18 cellular contexts compared by ENCODE assay signal in the genomic region with DNA sequence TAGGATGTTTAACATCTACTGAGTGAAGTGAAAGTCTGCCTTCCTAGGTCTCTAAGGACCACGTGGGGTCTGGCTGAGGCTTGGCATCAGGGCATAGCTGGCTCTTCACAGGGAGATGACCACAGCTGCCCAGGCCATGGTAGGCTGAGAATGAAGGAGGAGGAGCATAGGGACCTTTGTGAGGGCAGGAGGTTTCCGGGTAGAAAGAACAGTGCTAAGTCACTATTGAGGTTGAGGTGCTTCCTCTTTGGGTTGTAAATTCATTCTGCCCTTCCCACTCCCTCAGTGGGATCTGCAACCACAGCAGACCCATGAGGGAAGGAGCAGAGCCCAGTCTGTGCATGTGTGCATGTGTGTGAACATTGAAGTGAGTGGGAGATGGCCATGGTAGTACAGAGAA.
A peak's percentile ranks its signal among the peaks of the same experiment; 100 is the strongest.
DNase-seq lines count a peak whose midpoint lies in the region; ATAC-seq, FAIRE-seq and TF ChIP-seq lines count a peak whose summit lies in the region.
"Had no signal": no experiment of that assay in that cellular context is flagged by ENCODE, and none has a peak within 500 bp of the region (broad histone marks: within the 10 kb centered on the region; RNA-seq: fewer than 3 reads in every experiment).

No MANE protein-coding gene starts in this region.

- WGBS in GM12878 (ENCODE audit: insufficient coverage, insufficient replicate concordance, low lambda C conversion rate, missing lambda C conversion rate): 0% methylated on average over 2 of the region's 2 CpGs

- TF ChIP-seq EP300 in GM12878 (IDR thresholded peaks at IDR 0.05; ENCODE audit: borderline replicate concordance in 1 of 2, control insufficient read depth in 1 of 2, low read depth in 2 of 2, low read length in 2 of 2): no peak

- TF ChIP-seq RAD21 in GM12878 (IDR thresholded peaks at IDR 0.05; ENCODE audit: insufficient read depth, low read depth, low read length): no peak

- no peaks in the 10 kb centered on the region for H3K9me3 ChIP-seq in GM12878 (replicated peaks; ENCODE audit: control insufficient read depth, insufficient read depth, low read length)
- H3K9me3 ChIP-seq: ascending aorta, uterus had no signal

- no peak overlapping the region for H3K4me2 ChIP-seq in GM12878 (ENCODE audit: control insufficient read depth, insufficient read depth)

- H3K4me1 Mint-ChIP-seq in activated T-cell treated with anti-CD3 and anti-CD28 coated beads, Interleukin-2, amount 50 U/mL, for 4 hours (ENCODE audit: low read depth): peaks cover 94% of the 10 kb centered on the region
- H3K4me1 Mint-ChIP-seq in stimulated activated effector memory CD8-positive, alpha-beta T cell treated with anti-CD3 and anti-CD28 coated beads, Interleukin-12 subunit alpha, Interleukin-12 subunit beta, amount 100 ng/mL, for 72 hours: peaks cover 87% of the 10 kb centered on the region
- H3K4me1 Mint-ChIP-seq: activated B cell treated with CpG ODN at 0.5 μM for 24 hours had no signal

- BruUV-seq in GM12878 (replicated peaks; lab: Mats Ljungman, UMichigan): no TSS peak

- POLR2A ChIA-PET in GM12878 (lab: Charles Lee): no interaction called here

- DNase-seq in activated T-cell treated with anti-CD3 and anti-CD28 coated beads, Interleukin-2, amount 50 U/mL, for 4 hours: no peak
- no peak for DNase-seq in activated T-cell treated with anti-CD3 and anti-CD28 coated beads, Interleukin-2, amount 50 U/mL, for 48 hours
- DNase-seq in NB4 (ENCODE audit: low read depth): peak; percentile 4
- DNase-seq in GM12878 (ENCODE audit: low read depth, low spot score): no peak
- no peak for DNase-seq in stimulated activated effector memory CD8-positive, alpha-beta T cell treated with anti-CD3 and anti-CD28 coated beads, Interleukin-12 subunit alpha, Interleukin-12 subunit beta, amount 100 ng/mL, for 72 hours (ENCODE audit: low spot score in 2 of 2)
- no peak for DNase-seq in NCI-H2081 treated with DMSO at 0.1 percent for 48 hours (lab: John Stamatoyannopoulos, UW)
- no peak for DNase-seq in NOMO-1 treated with DMSO at 0.1 percent for 48 hours (lab: John Stamatoyannopoulos, UW; ENCODE audit: unreplicated experiment)
- DNase-seq: ACHN, activated B cell treated with CpG ODN at 0.5 μM for 24 hours, foreskin fibroblast, kidney glomerular epithelial cell, NCI-H2029 treated with DMSO at 0.1 percent for 48 hours, NCI-H510A, SIG-M5, uterus had no signal

- TF ChIP-seq POLR2A in NB4 (IDR thresholded peaks at IDR 0.05; ENCODE audit: extremely low read depth, insufficient read length): no peak
- no peak for TF ChIP-seq POLR2A in GM12878 (IDR thresholded peaks at IDR 0.05; ENCODE audit: low read depth, low read length)

- peaks cover 7% of the 10 kb centered on the region for H3K4me1 ChIP-seq in GM12878 (ENCODE audit: control insufficient read depth, insufficient read depth, low read length)
- H3K4me1 ChIP-seq: ascending aorta, uterus had no signal

- in situ Hi-C loops in GM12878 (cut with MboI): loop anchor here (10.0 kb wide), 1 partner anchor 1558 kb away; no protein-coding TSS in a partner anchor

- ATAC-seq in activated T-cell treated with anti-CD3 and anti-CD28 coated beads, Interleukin-2, amount 50 U/mL, for 4 hours: peak in 1 of 2 donors; percentile 6
- ATAC-seq in GM12878 (peak; percentile 35; the same call in 2 of the 3 replicates), GM21381 (IDR thresholded peaks at IDR 0.05; ENCODE audit: unreplicated experiment) (no peak)
- peak; percentile 38 for ATAC-seq in stimulated activated effector memory CD8-positive, alpha-beta T cell treated with anti-CD3 and anti-CD28 coated beads, Interleukin-12 subunit alpha, Interleukin-12 subunit beta, amount 100 ng/mL, for 72 hours

- no peaks in the 10 kb centered on the region for H3K79me2 ChIP-seq in GM12878 (ENCODE audit: control insufficient read depth, insufficient read depth, low read length)

- H3K9ac ChIP-seq in GM12878 (ENCODE audit: control insufficient read depth, insufficient read depth, low read length): no peak overlapping the region

- peaks cover 6% of the 10 kb centered on the region for H3K9me3 Mint-ChIP-seq in activated T-cell treated with anti-CD3 and anti-CD28 coated beads, Interleukin-2, amount 50 U/mL, for 4 hours
- H3K9me3 Mint-ChIP-seq in stimulated activated effector memory CD8-positive, alpha-beta T cell treated with anti-CD3 and anti-CD28 coated beads, Interleukin-12 subunit alpha, Interleukin-12 subunit beta, amount 100 ng/mL, for 72 hours: peaks cover 5% of the 10 kb centered on the region
- H3K9me3 Mint-ChIP-seq: activated B cell treated with CpG ODN at 0.5 μM for 24 hours had no signal

- H3K36me3 Mint-ChIP-seq in activated T-cell treated with anti-CD3 and anti-CD28 coated beads, Interleukin-2, amount 50 U/mL, for 4 hours (ENCODE audit: insufficient read depth): peaks cover 1% of the 10 kb centered on the region
- no peaks in the 10 kb centered on the region for H3K36me3 Mint-ChIP-seq in stimulated activated effector memory CD8-positive, alpha-beta T cell treated with anti-CD3 and anti-CD28 coated beads, Interleukin-12 subunit alpha, Interleukin-12 subunit beta, amount 100 ng/mL, for 72 hours

- H3K27me3 Mint-ChIP-seq in activated T-cell treated with anti-CD3 and anti-CD28 coated beads, Interleukin-2, amount 50 U/mL, for 4 hours (ENCODE audit: low read depth): no peaks in the 10 kb centered on the region
- H3K27me3 Mint-ChIP-seq: activated B cell treated with CpG ODN at 0.5 μM for 24 hours had no signal

- H3K4me3 ChIP-seq in NB4 (ENCODE audit: low read depth, low read length): no peak overlapping the region
- no peak overlapping the region for H3K4me3 ChIP-seq in GM12878
- H3K4me3 ChIP-seq: ascending aorta, uterus had no signal

- CTCF ChIA-PET in GM12878 (lab: Yijun Ruan, JAX): interaction anchor here (2.8 to 2.9 kb wide), 2 partner anchors 18 to 431 kb away, joined by 10 to 11 read pairs; no protein-coding TSS in a partner anchor

- SMC1A ChIA-PET in GM12878 (lab: Charles Lee; ENCODE audit: uncharacterized antibody, unreplicated experiment): interaction anchor here (1.1 to 2.5 kb wide), 4 partner anchors 9 to 520 kb away, joined by 3 to 9 read pairs (median 4); no protein-coding TSS in a partner anchor

- intact Hi-C loops in GM12878 (cut with micrococcal nuclease; ENCODE audit: unreplicated experiment): loop anchor here (5.0 to 10.0 kb wide), 3 partner anchors 70 to 292 kb away; no protein-coding TSS in a partner anchor

- no peak overlapping the region for H3K27ac ChIP-seq in GM12878 (ENCODE audit: control insufficient read depth, insufficient read depth)
- H3K27ac ChIP-seq: ascending aorta, uterus had no signal

- no peak for TF ChIP-seq CTCF in NB4 (IDR thresholded peaks at IDR 0.05; ENCODE audit: low read depth, low read length)
- no peak for TF ChIP-seq CTCF in GM12878 (IDR thresholded peaks at IDR 0.05 in 2 of 3, conservative IDR thresholded peaks at IDR 0.05 in 1 of 3; ENCODE audit: control insufficient read depth in 2 of 3, extremely low read depth in 1 of 3, insufficient read depth in 1 of 3, low read depth in 3 of 3, low read length in 3 of 3)

- no peaks in the 10 kb centered on the region for H3K36me3 ChIP-seq in GM12878 (ENCODE audit: control insufficient read depth in 2 of 2, insufficient read depth in 2 of 2, low read length in 1 of 2)
- H3K36me3 ChIP-seq: ascending aorta, uterus had no signal

- peak overlapping the region; percentile 65 for H3K27ac Mint-ChIP-seq in stimulated activated effector memory CD8-positive, alpha-beta T cell treated with anti-CD3 and anti-CD28 coated beads, Interleukin-12 subunit alpha, Interleukin-12 subunit beta, amount 100 ng/mL, for 72 hours
- H3K27ac Mint-ChIP-seq: activated B cell treated with CpG ODN at 0.5 μM for 24 hours had no signal

- FAIRE-seq in GM12878 (lab: Jason Lieb, UNC): no peak
- FAIRE-seq: endometrium had no signal

- no peaks in the 10 kb centered on the region for H3K27me3 ChIP-seq in GM12878 (replicated peaks in 1 of 2; ENCODE audit: control insufficient read depth in 2 of 2, insufficient read depth in 2 of 2, low read length in 1 of 2)
- H3K27me3 ChIP-seq: ascending aorta, uterus had no signal

- peak overlapping the region; percentile 5 for H3K4me3 Mint-ChIP-seq in activated T-cell treated with anti-CD3 and anti-CD28 coated beads, Interleukin-2, amount 50 U/mL, for 4 hours
- peak overlapping the region; percentile 54 for H3K4me3 Mint-ChIP-seq in stimulated activated effector memory CD8-positive, alpha-beta T cell treated with anti-CD3 and anti-CD28 coated beads, Interleukin-12 subunit alpha, Interleukin-12 subunit beta, amount 100 ng/mL, for 72 hours
- H3K4me3 Mint-ChIP-seq: activated B cell treated with CpG ODN at 0.5 μM for 24 hours had no signal

- H4K20me1 ChIP-seq in GM12878 (ENCODE audit: control insufficient read depth, insufficient read depth): no peaks in the 10 kb centered on the region

- RAD21 ChIA-PET in GM12878 (lab: Charles Lee; ENCODE audit: unreplicated experiment): interaction anchor here (1.3 to 1.6 kb wide), 3 partner anchors 9 to 432 kb away, joined by 3 to 5 read pairs (median 4); no protein-coding TSS in a partner anchor

- no peak overlapping the region for H2AFZ ChIP-seq in GM12878 (ENCODE audit: control insufficient read depth, low read depth, low read length)

TF ChIP-seq in GM12878, 131 proteins besides CTCF, POLR2A, EP300 and RAD21:
- TF ChIP-seq MEF2A (IDR thresholded peaks at IDR 0.05; ENCODE audit: insufficient read depth, low read depth, low read length) (no peak), STAT1 (conservative IDR thresholded peaks at IDR 0.05) (no peak), ZZZ3 (IDR thresholded peaks at IDR 0.05; ENCODE audit: control insufficient read depth, insufficient read length, low read depth) (no peak)
- TF ChIP-seq, protein P1, sequence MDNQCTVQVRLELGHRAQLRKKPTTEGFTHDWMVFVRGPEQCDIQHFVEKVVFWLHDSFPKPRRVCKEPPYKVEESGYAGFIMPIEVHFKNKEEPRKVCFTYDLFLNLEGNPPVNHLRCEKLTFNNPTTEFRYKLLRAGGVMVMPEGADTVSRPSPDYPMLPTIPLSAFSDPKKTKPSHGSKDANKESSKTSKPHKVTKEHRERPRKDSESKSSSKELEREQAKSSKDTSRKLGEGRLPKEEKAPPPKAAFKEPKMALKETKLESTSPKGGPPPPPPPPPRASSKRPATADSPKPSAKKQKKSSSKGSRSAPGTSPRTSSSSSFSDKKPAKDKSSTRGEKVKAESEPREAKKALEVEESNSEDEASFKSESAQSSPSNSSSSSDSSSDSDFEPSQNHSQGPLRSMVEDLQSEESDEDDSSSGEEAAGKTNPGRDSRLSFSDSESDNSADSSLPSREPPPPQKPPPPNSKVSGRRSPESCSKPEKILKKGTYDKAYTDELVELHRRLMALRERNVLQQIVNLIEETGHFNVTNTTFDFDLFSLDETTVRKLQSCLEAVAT (IDR thresholded peaks at IDR 0.05): no peak
